9 cellular contexts compared by ENCODE assay signal in the genomic region with DNA sequence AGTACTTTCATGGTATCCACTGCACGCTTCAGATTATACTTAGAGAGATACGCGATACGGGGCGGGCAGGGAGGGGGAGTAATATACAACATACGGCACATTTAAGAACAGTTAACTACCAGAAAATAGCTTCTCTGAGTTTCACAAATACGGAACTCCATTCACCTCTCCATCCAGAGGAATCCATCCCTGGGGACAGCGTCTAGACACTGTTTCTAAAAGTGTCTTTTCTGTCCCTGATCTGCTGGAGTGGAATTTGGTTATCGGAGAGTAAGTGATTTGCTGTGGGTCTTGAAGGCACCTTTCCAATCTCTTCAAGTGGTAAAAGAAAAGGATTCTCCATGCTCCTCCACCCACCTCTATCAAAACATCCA. TPM values are rescaled to one million over a fixed set of nuclear protein-coding genes. Genes with fewer than 3 reads are reported as not detected.
DNase-seq lines count a peak whose midpoint lies in the region; ATAC-seq, FAIRE-seq and TF ChIP-seq lines count a peak whose summit lies in the region.
"Had no signal": no experiment of that assay in that cellular context is flagged by ENCODE, and none has a peak within 500 bp of the region (broad histone marks: within the 10 kb centered on the region; RNA-seq: fewer than 3 reads in every experiment).

No MANE protein-coding gene starts in this region.

- FAIRE-seq in GM12892 (lab: Jason Lieb, UNC) = peak; percentile 53
- FAIRE-seq: islet of Langerhans had no signal

- TF ChIP-seq POLR2A in GM12892 (IDR thresholded peaks at IDR 0.05; ENCODE audit: low read depth, low read length) = no peak

- DNase-seq in GM12892 (ENCODE audit: insufficient read length) (no peak), RWPE2 (ENCODE audit: low spot score) (no peak), epithelial cell of esophagus (ENCODE audit: low read depth) (peak; percentile 36), AG08396 (ENCODE audit: low spot score) (no peak)
- DNase-seq in natural killer cell treated with Interleukin-12 subunit alpha and Interleukin-12 subunit beta and Interleukin-15 and Interleukin-18, amount 100 ng/mL, for 72 hours (ENCODE audit: low spot score) = no peak
- no peak for DNase-seq in central memory CD4-positive, alpha-beta T cell

- H3K27ac Mint-ChIP-seq in natural killer cell treated with Interleukin-12 subunit alpha and Interleukin-12 subunit beta and Interleukin-15 and Interleukin-18, amount 100 ng/mL, for 72 hours = peak overlapping the region; percentile 79 to 95

- peaks cover 29% of the 10 kb centered on the region for H3K36me3 ChIP-seq in RWPE2 (ENCODE audit: low read depth)

- H3K27me3 Mint-ChIP-seq in natural killer cell treated with Interleukin-12 subunit alpha and Interleukin-12 subunit beta and Interleukin-15 and Interleukin-18, amount 100 ng/mL, for 72 hours = no peaks in the 10 kb centered on the region

- no peaks in the 10 kb centered on the region for H3K9me3 ChIP-seq in RWPE2 (ENCODE audit: severe bottlenecking)

- TF ChIP-seq CTCF in 22Rv1 (IDR thresholded peaks at IDR 0.05) (no peak), RWPE2 (IDR thresholded peaks at IDR 0.05; ENCODE audit: poor library complexity, severe bottlenecking) (no peak), epithelial cell of esophagus (IDR thresholded peaks at IDR 0.05; ENCODE audit: insufficient read depth, low read depth, low read length, missing control alignments) (no peak)

- H3K4me3 ChIP-seq in RWPE2 (ENCODE audit: severe bottlenecking) = peak overlapping the region; percentile 98
- H3K4me3 ChIP-seq in epithelial cell of esophagus (ENCODE audit: low read length) = peak overlapping the region; percentile 79

- H3K36me3 Mint-ChIP-seq in natural killer cell treated with Interleukin-12 subunit alpha and Interleukin-12 subunit beta and Interleukin-15 and Interleukin-18, amount 100 ng/mL, for 72 hours = peaks cover 10% of the 10 kb centered on the region

- H3K27me3 ChIP-seq in RWPE2 (ENCODE audit: insufficient read depth, poor library complexity, severe bottlenecking) = no peaks in the 10 kb centered on the region

- peak overlapping the region; percentile 92 for H3K4me3 Mint-ChIP-seq in natural killer cell treated with Interleukin-12 subunit alpha and Interleukin-12 subunit beta and Interleukin-15 and Interleukin-18, amount 100 ng/mL, for 72 hours

- H3K4me1 ChIP-seq in RWPE2 (ENCODE audit: insufficient read depth, poor library complexity, severe bottlenecking) = peaks cover 7% of the 10 kb centered on the region

- peak overlapping the region; percentile 93 for H3K27ac ChIP-seq in 22Rv1
- H3K27ac ChIP-seq in RWPE2 (ENCODE audit: poor library complexity, severe bottlenecking) = peak overlapping the region; percentile 55

- peaks cover 16 to 27% of the 10 kb centered on the region in 2 donors for H3K4me1 Mint-ChIP-seq in natural killer cell treated with Interleukin-12 subunit alpha and Interleukin-12 subunit beta and Interleukin-15 and Interleukin-18, amount 100 ng/mL, for 72 hours (ENCODE audit: low read depth in 2 of 2)

- H3K9me3 Mint-ChIP-seq in natural killer cell treated with Interleukin-12 subunit alpha and Interleukin-12 subunit beta and Interleukin-15 and Interleukin-18, amount 100 ng/mL, for 72 hours = no peaks in the 10 kb centered on the region

- peak; percentile 26 for ATAC-seq in RWPE2 (ENCODE audit: low read depth)
- no peak for ATAC-seq in natural killer cell treated with Interleukin-12 subunit alpha and Interleukin-12 subunit beta and Interleukin-15 and Interleukin-18, amount 100 ng/mL, for 72 hours
- ATAC-seq in HG02623 (IDR thresholded peaks at IDR 0.05; ENCODE audit: unreplicated experiment) = no peak

RNA-seq across cellular contexts. Expression of gene SLC35F5, which starts 0.8 kb away (rescaled TPM):
- polyA plus RNA-seq in GM12892 (2012; ENCODE audit: missing spikeins) = 21.8 TPM
- total RNA-seq in natural killer cell treated with Interleukin-12 subunit alpha and Interleukin-12 subunit beta and Interleukin-15 and Interleukin-18, amount 100 ng/mL, for 72 hours = 10 to 100 TPM; 27.3 to 39.7 TPM
